ENCODE assay signal across 22 cellular contexts in the genomic region with DNA sequence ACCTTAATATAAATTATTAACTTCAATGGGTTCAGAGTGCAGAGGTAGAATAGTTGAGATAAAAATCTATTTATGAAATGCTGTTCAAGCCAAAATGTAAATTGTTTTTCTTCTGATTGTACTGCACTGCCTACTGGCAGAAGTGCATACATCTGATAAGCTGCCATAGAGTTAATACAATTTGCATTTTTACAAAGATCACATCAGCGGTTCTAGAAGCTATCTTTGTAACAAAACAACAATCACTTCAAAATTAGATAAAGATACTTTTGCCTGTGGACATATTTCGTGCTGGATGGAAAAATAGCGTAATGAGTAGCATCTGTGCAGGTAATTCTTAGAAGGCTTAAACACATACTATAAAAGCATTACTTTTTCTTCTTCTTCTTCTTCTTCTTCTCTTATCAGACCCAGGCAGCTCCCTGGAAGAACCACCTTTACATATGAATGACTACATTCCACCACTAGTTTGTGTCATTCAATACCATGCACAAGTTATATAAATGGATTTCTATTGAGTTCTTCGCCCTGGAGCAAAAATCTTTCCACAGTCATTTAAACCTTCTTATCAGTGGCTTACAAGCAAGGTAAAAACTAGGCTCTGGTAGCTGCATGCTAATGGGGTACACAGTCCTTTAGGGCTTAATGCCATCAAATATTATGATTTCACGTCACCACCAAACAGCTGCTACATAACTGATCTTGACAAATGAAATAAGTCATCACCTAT.
"Had no signal": no experiment of that assay in that cellular context is flagged by ENCODE, and none has a peak within 500 bp of the region (broad histone marks: within the 10 kb centered on the region; RNA-seq: fewer than 3 reads in every experiment).

No MANE protein-coding gene starts in this region.

- H3K4me3 ChIP-seq: colonic mucosa, dorsolateral prefrontal cortex, hepatocyte, pancreas, psoas muscle, right atrium auricular region, spleen, testis, vagina had no signal

- ATAC-seq: effector memory CD8-positive, alpha-beta T cell; esophagus mucosa; left ventricle myocardium superior; pancreas; psoas muscle had no signal

- H3K36me3 ChIP-seq: colonic mucosa had no signal

- H3K27me3 Mint-ChIP-seq: activated naive CD8-positive, alpha-beta T cell treated with anti-CD3 and anti-CD28 coated beads, Interleukin-2, amount 10 ng/mL, durations not matched to agents 7 days and 5 days; effector memory CD8-positive, alpha-beta T cell had no signal

- H3K9me3 Mint-ChIP-seq: activated naive CD8-positive, alpha-beta T cell treated with anti-CD3 and anti-CD28 coated beads, Interleukin-2, amount 10 ng/mL, durations not matched to agents 7 days and 5 days; effector memory CD8-positive, alpha-beta T cell; T-helper 2 cell treated with Interferon-gamma antibody and Interleukin-4, amounts not matched to agents 5 μg/mL and 100 μg/mL, for 36 hours had no signal

- H3K4me1 Mint-ChIP-seq: nephron progenitor cell had no signal

- H3K27me3 ChIP-seq: colonic mucosa, dorsolateral prefrontal cortex, hepatocyte, pancreas, right atrium auricular region, spleen, testis, vagina had no signal

- H3K4me3 Mint-ChIP-seq: activated naive CD8-positive, alpha-beta T cell treated with anti-CD3 and anti-CD28 coated beads, Interleukin-2, amount 10 ng/mL, durations not matched to agents 7 days and 5 days; effector memory CD8-positive, alpha-beta T cell; nephron progenitor cell; T-helper 2 cell treated with Interferon-gamma antibody and Interleukin-4, amounts not matched to agents 5 μg/mL and 100 μg/mL, for 36 hours had no signal

- H3K4me1 ChIP-seq: colonic mucosa, pancreas, psoas muscle, right atrium auricular region, testis, vagina had no signal

- H3K9me3 ChIP-seq: colonic mucosa, pancreas, psoas muscle, right atrium auricular region, spleen, testis, vagina had no signal

- H3K27ac ChIP-seq: colonic mucosa, dorsolateral prefrontal cortex, hepatocyte, pancreas, psoas muscle, right atrium auricular region, spleen, testis, vagina had no signal

- DNase-seq: activated CD4-positive, alpha-beta T cell treated with anti-CD3 and anti-CD28 coated beads, Interleukin-2, amount 50 U/mL, for 48 hours; activated gamma-delta T cell treated with Interleukin-2 at 50 U/mL for 16 hours; activated naive CD8-positive, alpha-beta T cell treated with anti-CD3 and anti-CD28 coated beads, Interleukin-2, amount 10 ng/mL, durations not matched to agents 7 days and 5 days; activated T-cell treated with anti-CD3 and anti-CD28 coated beads for 4 hours; amygdala; colonic mucosa; dorsolateral prefrontal cortex; effector memory CD8-positive, alpha-beta T cell; glutamatergic neuron; left ventricle myocardium superior; nephron progenitor cell; pancreas; psoas muscle; spleen; stimulated activated CD4-positive, alpha-beta T cell treated with anti-CD3 and anti-CD28 coated beads, Interleukin-4, amount 100 ng/mL, for 1 hour; stimulated activated naive CD4-positive, alpha-beta T cell; testis had no signal

- H3K27ac Mint-ChIP-seq: activated naive CD8-positive, alpha-beta T cell treated with anti-CD3 and anti-CD28 coated beads, Interleukin-2, amount 10 ng/mL, durations not matched to agents 7 days and 5 days; nephron progenitor cell; T-helper 2 cell treated with Interferon-gamma antibody and Interleukin-4, amounts not matched to agents 5 μg/mL and 100 μg/mL, for 36 hours had no signal
